Comparison of ENCODE assay signal across 16 cellular contexts in genomic region chr1:22717038-22717758, GRCh38. TPM values are rescaled to one million over a fixed set of nuclear protein-coding genes. Genes with fewer than 3 reads are reported as not detected.
DNase-seq lines count a peak whose midpoint lies in the region; ATAC-seq and TF ChIP-seq lines count a peak whose summit lies in the region.
"Had no signal": no experiment of that assay in that cellular context is flagged by ENCODE, and none has a peak within 500 bp of the region (broad histone marks: within the 10 kb centered on the region; RNA-seq: fewer than 3 reads in every experiment).

No MANE protein-coding gene starts in this region.

- peaks cover 54% of the 10 kb centered on the region for H3K27me3 Mint-ChIP-seq in CD4-positive, alpha-beta T cell

- POLR2A ChIA-PET in CD4-positive, alpha-beta T cell (lab: Charles Lee): no interaction called here

- H3K27ac ChIP-seq in CD4-positive, alpha-beta T cell (ENCODE audit: low read depth, low read length): no peak overlapping the region
- H3K27ac ChIP-seq: psoas muscle had no signal

- CTCF ChIA-PET in CD4-positive, alpha-beta T cell (lab: Charles Lee): no interaction called here

- H3K9me3 Mint-ChIP-seq in CD4-positive, alpha-beta T cell: no peaks in the 10 kb centered on the region
- H3K9me3 Mint-ChIP-seq: activated CD4-positive, alpha-beta memory T cell treated with anti-CD3 and anti-CD28 coated beads, Interleukin-2, amount 10 ng/mL, durations not matched to agents 7 days and 5 days; memory B cell; stimulated activated naive CD8-positive, alpha-beta T cell treated with anti-CD3 and anti-CD28 coated beads, Interleukin-15, amount 100 ng/mL, for 72 hours had no signal

- H3K4me3 ChIP-seq in astrocyte of the cerebellum (ENCODE audit: low read depth, low read length): no peak overlapping the region
- H3K4me3 ChIP-seq: psoas muscle had no signal

- H3K36me3 Mint-ChIP-seq in CD4-positive, alpha-beta T cell (ENCODE audit: low read depth): no peaks in the 10 kb centered on the region
- H3K36me3 Mint-ChIP-seq: memory B cell had no signal

- no peaks in the 10 kb centered on the region for H3K4me1 Mint-ChIP-seq in CD4-positive, alpha-beta T cell (ENCODE audit: low read depth)

- DNase-seq in NCI-H2107 treated with DMSO at 0.1 percent for 48 hours (lab: John Stamatoyannopoulos, UW; ENCODE audit: unreplicated experiment) (peak; percentile 22), NCI-H2107 (lab: John Stamatoyannopoulos, UW) (no peak), NCI-H2081 (lab: John Stamatoyannopoulos, UW) (peak; percentile 76 to 90), astrocyte of the cerebellum (ENCODE audit: low read depth) (no peak), sciatic nerve (ENCODE audit: low spot score) (no peak), middle frontal gyrus (ENCODE audit: extremely low spot score, low spot score) (no peak)
- DNase-seq in CD4-positive, alpha-beta T cell: no peak
- DNase-seq: activated CD4-positive, alpha-beta memory T cell treated with anti-CD3 and anti-CD28 coated beads, Interleukin-2, amount 10 ng/mL, durations not matched to agents 7 days and 5 days; effector CD8-positive, alpha-beta T cell; NCI-H1930; psoas muscle; stimulated activated CD4-positive, alpha-beta T cell treated with anti-CD3 and anti-CD28 coated beads, Interleukin-4, amount 100 ng/mL, for 24 hours; stimulated activated naive CD8-positive, alpha-beta T cell treated with anti-CD3 and anti-CD28 coated beads, Interleukin-15, amount 100 ng/mL, for 72 hours had no signal

- H3K9me3 ChIP-seq in CD4-positive, alpha-beta T cell (ENCODE audit: control insufficient read depth, low read length): no peaks in the 10 kb centered on the region
- H3K9me3 ChIP-seq: psoas muscle had no signal

- in situ Hi-C loops in astrocyte of the cerebellum (cut with HindIII; ENCODE audit: low sequenced_read_pairs): loop anchor here (25.0 kb wide), 1 partner anchor 170 kb away; no protein-coding TSS in a partner anchor

- peak; percentile 2 for TF ChIP-seq CTCF in astrocyte of the cerebellum (IDR thresholded peaks at IDR 0.05; ENCODE audit: low read depth, low read length, missing control alignments)
- no peak for TF ChIP-seq CTCF in CD4-positive, alpha-beta T cell (IDR thresholded peaks at IDR 0.05)

- intact Hi-C loops in sciatic nerve (cut with DNase I): no loop called here
- intact Hi-C loops in CD4-positive, alpha-beta T cell (cut with DNase I, micrococcal nuclease): no loop called here

- no peak overlapping the region for H3K4me3 Mint-ChIP-seq in CD4-positive, alpha-beta T cell
- H3K4me3 Mint-ChIP-seq: activated CD4-positive, alpha-beta memory T cell treated with anti-CD3 and anti-CD28 coated beads, Interleukin-2, amount 10 ng/mL, durations not matched to agents 7 days and 5 days; memory B cell; stimulated activated naive CD8-positive, alpha-beta T cell treated with anti-CD3 and anti-CD28 coated beads, Interleukin-15, amount 100 ng/mL, for 72 hours had no signal

- H3K27ac Mint-ChIP-seq in CD4-positive, alpha-beta T cell: no peak overlapping the region
- H3K27ac Mint-ChIP-seq: activated CD4-positive, alpha-beta memory T cell treated with anti-CD3 and anti-CD28 coated beads, Interleukin-2, amount 10 ng/mL, durations not matched to agents 7 days and 5 days; memory B cell had no signal

- peaks cover 34% of the 10 kb centered on the region for H3K27me3 ChIP-seq in CD4-positive, alpha-beta T cell (ENCODE audit: control insufficient read depth, insufficient read depth, low read length)

- peak; percentile 2 for ATAC-seq in sciatic nerve
- ATAC-seq in CD4-positive, alpha-beta T cell (ENCODE audit: poor library complexity): no peak
- ATAC-seq in HG03354 (IDR thresholded peaks at IDR 0.05; ENCODE audit: poor library complexity, severe bottlenecking, unreplicated experiment): no peak
- ATAC-seq: stimulated activated naive CD8-positive, alpha-beta T cell treated with anti-CD3 and anti-CD28 coated beads, Interleukin-15, amount 100 ng/mL, for 72 hours had no signal

RNA-seq across cellular contexts. Expression of gene EPHB2, which starts 6.6 kb away (rescaled TPM):
- total RNA-seq in sciatic nerve: 22.6 TPM
- under 1 TPM in 1 of 2 experiments, not detected in 1; 0.08 TPM for total RNA-seq in CD4-positive, alpha-beta T cell
- total RNA-seq: activated CD4-positive, alpha-beta memory T cell treated with anti-CD3 and anti-CD28 coated beads, Interleukin-2, amount 10 ng/mL, durations not matched to agents 7 days and 5 days; T-helper 1 cell treated with Interleukin-12 subunit alpha and Interleukin-12 subunit beta and Interleukin-4 antibody, amounts not matched to agents 30 ng/mL and 1 ng/mL, for 36 hours had no signal

Comparison
In these comparisons a context has a peak if more than half of its experiments do, and no peak if none do; other contexts are left out.
1. DNase-seq: peak in NCI-H2107 treated with DMSO at 0.1 percent for 48 hours (single experiment) and NCI-H2081 (2 of 2); none in NCI-H2107 (single experiment), astrocyte of the cerebellum (single experiment), sciatic nerve (single experiment), CD4-positive, alpha-beta T cell (0 of 10) and middle frontal gyrus (single experiment).
2. RNA of gene EPHB2, which starts 6.6 kb away (total RNA-seq): 22.6 TPM in sciatic nerve (single experiment); 0.08 TPM in CD4-positive, alpha-beta T cell; every median in the first group is over 10 times any median in the second.